Comparison of ENCODE assay signal across 13 cellular contexts in genomic region chr7:41628926-41629325, GRCh38.
DNase-seq lines count a peak whose midpoint lies in the region; ATAC-seq and TF ChIP-seq lines count a peak whose summit lies in the region.
"Had no signal": no experiment of that assay in that cellular context is flagged by ENCODE, and none has a peak within 500 bp of the region (broad histone marks: within the 10 kb centered on the region; RNA-seq: fewer than 3 reads in every experiment).

No MANE protein-coding gene starts in this region.

- no peaks in the 10 kb centered on the region for H3K9me2 ChIP-seq in GM23248 (ENCODE audit: insufficient read depth)

- CTCF ChIA-PET in GM10248 (lab: Yijun Ruan, JAX), result no interaction called here

- no peaks in the 10 kb centered on the region for H3K79me2 ChIP-seq in GM23248 (ENCODE audit: insufficient read depth)

- no peaks in the 10 kb centered on the region for H4K20me1 ChIP-seq in GM23248 (ENCODE audit: insufficient read depth)

- peak; percentile 75 for ATAC-seq in omental fat pad (ENCODE audit: low FRiP score)
- no peak for ATAC-seq in GM18907 (IDR thresholded peaks at IDR 0.05; ENCODE audit: unreplicated experiment)
- ATAC-seq: mucosa of descending colon, right lobe of liver had no signal

- TF ChIP-seq CTCF in fibroblast of the aortic adventitia (IDR thresholded peaks at IDR 0.05; ENCODE audit: insufficient read depth, low read length), result no peak
- no peak for TF ChIP-seq CTCF in omental fat pad (IDR thresholded peaks at IDR 0.05)
- no peak for TF ChIP-seq CTCF in GM10248 (IDR thresholded peaks at IDR 0.05; ENCODE audit: control extremely low read depth, extremely low read depth, low read depth, missing control alignments)

- no peak overlapping the region for H3K4me3 ChIP-seq in GM23248
- no peak overlapping the region for H3K4me3 ChIP-seq in fibroblast of the aortic adventitia (ENCODE audit: low read depth, low read length)
- H3K4me3 ChIP-seq: mucosa of descending colon, right lobe of liver, testis had no signal

- H3K4me2 ChIP-seq in GM23248 (ENCODE audit: unreplicated experiment), result peak overlapping the region; percentile 20

- no peak overlapping the region for H2AFZ ChIP-seq in GM23248

- peaks cover 19% of the 10 kb centered on the region for H3K4me1 ChIP-seq in GM23248 (ENCODE audit: insufficient read depth)
- H3K4me1 ChIP-seq: right lobe of liver, testis had no signal

- peaks cover 18% of the 10 kb centered on the region; the same call in 1 of the 2 replicates for H3F3A ChIP-seq in GM23248 (ENCODE audit: insufficient read depth)

- POLR2A ChIA-PET in GM10248 (lab: Yijun Ruan, JAX), result interaction anchor here (0.6 kb wide), 1 partner anchor 216 kb away, joined by 6 read pairs; no protein-coding TSS in a partner anchor

- peak; percentile 24 for DNase-seq in GM23248
- peak; percentile 48 for DNase-seq in M059J (ENCODE audit: low read depth)
- DNase-seq in fibroblast of the aortic adventitia (ENCODE audit: low read depth), result peak; percentile 11
- no peak for DNase-seq in omental fat pad (ENCODE audit: low spot score)
- no peak for DNase-seq in NCI-H187 (lab: John Stamatoyannopoulos, UW)
- DNase-seq in GM10248 (ENCODE audit: extremely low spot score), result no peak
- DNase-seq: activated CD4-positive, CD25-positive, alpha-beta regulatory T cell treated with anti-CD3 and anti-CD28 coated beads, Interleukin-2, amount 50 U/mL, for 72 hours; CD8-positive, alpha-beta memory T cell; mucosa of descending colon; NCI-H526; right lobe of liver; testis had no signal

- H3K36me3 ChIP-seq in GM23248 (ENCODE audit: low read depth), result no peaks in the 10 kb centered on the region
- H3K36me3 ChIP-seq: right lobe of liver had no signal

- in situ Hi-C loops in GM23248 (cut with MboI), result no loop called here

- WGBS in GM23248 (ENCODE audit: low coverage in 1 of 2, low lambda C conversion rate in 2 of 2, missing lambda C conversion rate in 2 of 2), 2 experiments, result 11 to 15% methylated on average over 3 of the region's 3 CpGs

- H3K9me3 ChIP-seq in GM23248 (ENCODE audit: low read depth), result no peaks in the 10 kb centered on the region
- H3K9me3 ChIP-seq: mucosa of descending colon, right lobe of liver, testis had no signal

- H3K27me3 ChIP-seq in GM23248 (replicated peaks; ENCODE audit: insufficient read depth), result no peaks in the 10 kb centered on the region
- H3K27me3 ChIP-seq: right lobe of liver, testis had no signal

- no peak overlapping the region for H3K9ac ChIP-seq in GM23248

- no peak overlapping the region for H3K27ac ChIP-seq in GM23248
- H3K27ac ChIP-seq: right lobe of liver, testis had no signal

Comparison
In these comparisons a context has a peak if more than half of its experiments do, and no peak if none do; other contexts are left out.
1. DNase-seq: peak in GM23248 (single experiment), M059J (single experiment) and fibroblast of the aortic adventitia (single experiment); none in omental fat pad (single experiment), NCI-H187 (0 of 2) and GM10248 (single experiment).